Comparison of ENCODE assay signal across 20 cellular contexts in genomic region chr3:46564190-46565112, GRCh38. TPM values are rescaled to one million over a fixed set of nuclear protein-coding genes. Genes with fewer than 3 reads are reported as not detected.
DNase-seq lines count a peak whose midpoint lies in the region; ATAC-seq, FAIRE-seq and TF ChIP-seq lines count a peak whose summit lies in the region.
"Had no signal": no experiment of that assay in that cellular context is flagged by ENCODE, and none has a peak within 500 bp of the region (broad histone marks: within the 10 kb centered on the region; RNA-seq: fewer than 3 reads in every experiment).

No MANE protein-coding gene starts in this region.

- POLR2A ChIA-PET in activated CD8-positive, alpha-beta T cell treated with anti-CD3 and anti-CD28 coated beads for 36 hours (lab: Charles Lee) = interaction anchor here (1.3 kb wide), 1 partner anchor 76 kb away, joined by 3 read pairs; no protein-coding TSS in a partner anchor

- peaks cover 13% of the 10 kb centered on the region for H3K4me1 Mint-ChIP-seq in astrocyte (ENCODE audit: low read depth, unreplicated experiment)
- H3K4me1 Mint-ChIP-seq in activated CD8-positive, alpha-beta T cell treated with anti-CD3 and anti-CD28 coated beads for 36 hours (ENCODE audit: low read depth) = peaks cover 7% of the 10 kb centered on the region

- TF ChIP-seq CTCF in DND-41 (IDR thresholded peaks at IDR 0.05; ENCODE audit: borderline replicate concordance, extremely low read depth, low read length, poor library complexity, severe bottlenecking) = no peak
- TF ChIP-seq CTCF in astrocyte (IDR thresholded peaks at IDR 0.05; ENCODE audit: insufficient read depth, low read depth, low read length) = no peak
- TF ChIP-seq CTCF in gastrocnemius medialis (IDR thresholded peaks at IDR 0.05 in 4 of 5, conservative IDR thresholded peaks at IDR 0.05 in 1 of 5) = no peak
- no peak for TF ChIP-seq CTCF in activated CD8-positive, alpha-beta T cell treated with anti-CD3 and anti-CD28 coated beads for 36 hours (IDR thresholded peaks at IDR 0.05)

- H3K27me3 Mint-ChIP-seq in astrocyte (ENCODE audit: low read depth, unreplicated experiment) = peaks cover 2% of the 10 kb centered on the region
- peaks cover 21% of the 10 kb centered on the region for H3K27me3 Mint-ChIP-seq in activated CD8-positive, alpha-beta T cell treated with anti-CD3 and anti-CD28 coated beads for 36 hours

- H3K9me3 ChIP-seq in DND-41 (ENCODE audit: insufficient read depth, low read length, severe bottlenecking) (peaks cover 4% of the 10 kb centered on the region), astrocyte (ENCODE audit: insufficient read depth, low read depth, low read length) (no peaks in the 10 kb centered on the region), right cardiac atrium (ENCODE audit: control insufficient read depth, low read length) (no peaks in the 10 kb centered on the region), gastrocnemius medialis (no peaks in the 10 kb centered on the region)
- H3K9me3 ChIP-seq: vagina had no signal

- H3K4me3 ChIP-seq in DND-41 (ENCODE audit: low read depth in 1 of 2, low read length in 2 of 2) (no peak overlapping the region), astrocyte (ENCODE audit: insufficient read depth, low read depth, low read length) (no peak overlapping the region), right cardiac atrium (ENCODE audit: low read length) (no peak overlapping the region), gastrocnemius medialis (peak overlapping the region; percentile 68 to 86 (median 76))
- H3K4me3 ChIP-seq: lung had no signal

- peaks cover 11% of the 10 kb centered on the region for H3K9me3 Mint-ChIP-seq in astrocyte (ENCODE audit: unreplicated experiment)
- H3K9me3 Mint-ChIP-seq in activated CD8-positive, alpha-beta T cell treated with anti-CD3 and anti-CD28 coated beads for 36 hours = peaks cover 2% of the 10 kb centered on the region
- H3K9me3 Mint-ChIP-seq: stimulated activated naive CD8-positive, alpha-beta T cell treated with anti-CD3 and anti-CD28 coated beads, Interleukin-15, amount 100 ng/mL, for 72 hours had no signal

- H3K36me3 Mint-ChIP-seq in astrocyte (ENCODE audit: low read depth, unreplicated experiment) = peaks cover 6% of the 10 kb centered on the region
- no peaks in the 10 kb centered on the region for H3K36me3 Mint-ChIP-seq in activated CD8-positive, alpha-beta T cell treated with anti-CD3 and anti-CD28 coated beads for 36 hours (ENCODE audit: low read depth)
- H3K36me3 Mint-ChIP-seq: activated naive CD8-positive, alpha-beta T cell had no signal

- no peak overlapping the region for H2AFZ ChIP-seq in DND-41 (ENCODE audit: low read depth, low read length)
- no peak overlapping the region for H2AFZ ChIP-seq in astrocyte (ENCODE audit: low read depth, low read length)

- H4K20me1 ChIP-seq in DND-41 (ENCODE audit: insufficient read depth, low read length) (no peaks in the 10 kb centered on the region), astrocyte (ENCODE audit: insufficient read depth, low read length) (no peaks in the 10 kb centered on the region)

- H3K79me2 ChIP-seq in DND-41 (ENCODE audit: insufficient read depth, low read length) (no peaks in the 10 kb centered on the region), astrocyte (ENCODE audit: insufficient read depth, low read length) (no peaks in the 10 kb centered on the region)

- WGBS in right cardiac atrium = 71% methylated on average over 6 of the region's 6 CpGs

- in situ Hi-C loops in gastrocnemius medialis (cut with MboI; ENCODE audit: low sequenced_read_pairs in 4 of 4) = loop anchor here in 1 of 4 donors (5.0 kb wide), 1 partner anchor 77 kb away; no protein-coding TSS in a partner anchor

- no peak overlapping the region for H3K4me2 ChIP-seq in DND-41 (ENCODE audit: insufficient read depth, low read length)
- no peak overlapping the region for H3K4me2 ChIP-seq in astrocyte (ENCODE audit: low read length)
- H3K4me2 ChIP-seq: KMS-11 had no signal

- DNase-seq in DND-41 (peak; percentile 2), astrocyte (ENCODE audit: low read depth) (peak; percentile 25), right cardiac atrium (peak in 1 of 3 donors; percentile 44), gastrocnemius medialis (peak; percentile 74 to 79), NCI-H2196 (lab: John Stamatoyannopoulos, UW; ENCODE audit: unreplicated experiment) (no peak), occipital lobe (lab: John Stamatoyannopoulos, UW) (no peak)
- no peak for DNase-seq in activated CD8-positive, alpha-beta T cell treated with anti-CD3 and anti-CD28 coated beads for 36 hours
- DNase-seq: activated CD4-positive, alpha-beta T cell treated with anti-CD3 and anti-CD28 coated beads for 4 hours; NCI-H1436 treated with DMSO at 0.1 percent for 48 hours; NCI-H345; SHP77; stimulated activated naive CD8-positive, alpha-beta T cell treated with anti-CD3 and anti-CD28 coated beads, Interleukin-15, amount 100 ng/mL, for 72 hours had no signal

- no peaks in the 10 kb centered on the region for H3K27me3 ChIP-seq in DND-41 (ENCODE audit: insufficient read depth, low read length, poor library complexity)
- no peaks in the 10 kb centered on the region for H3K27me3 ChIP-seq in astrocyte (ENCODE audit: insufficient read depth, low read length)
- H3K27me3 ChIP-seq in right cardiac atrium (ENCODE audit: control insufficient read depth, insufficient read depth) = no peaks in the 10 kb centered on the region
- no peaks in the 10 kb centered on the region for H3K27me3 ChIP-seq in gastrocnemius medialis
- H3K27me3 ChIP-seq: vagina had no signal

- intact Hi-C loops in right cardiac atrium (cut with DNase I) (no loop called here), gastrocnemius medialis (cut with DNase I; ENCODE audit: low total_unique reads) (loop anchor here (10.0 kb wide), 4 partner anchors 300 to 1010 kb away; partner anchors contain the start of gene MYL3)
- intact Hi-C loops in activated CD8-positive, alpha-beta T cell treated with anti-CD3 and anti-CD28 coated beads for 36 hours (cut with micrococcal nuclease) = no loop called here

- no peak for FAIRE-seq in astrocyte (lab: Jason Lieb, UNC)
- FAIRE-seq: bronchial epithelial cell had no signal

- CTCF ChIA-PET in activated CD8-positive, alpha-beta T cell treated with anti-CD3 and anti-CD28 coated beads for 36 hours (lab: Charles Lee) = interaction anchor here (0.9 to 2.3 kb wide), 4 partner anchors 22 to 76 kb away, joined by 3 to 12 read pairs (median 6); no protein-coding TSS in a partner anchor

- TF ChIP-seq POLR2A in gastrocnemius medialis (IDR thresholded peaks at IDR 0.05) = peak in 1 of 2 donors; percentile 9

- H3K27ac Mint-ChIP-seq in astrocyte (ENCODE audit: unreplicated experiment) = no peak overlapping the region
- no peak overlapping the region for H3K27ac Mint-ChIP-seq in activated CD8-positive, alpha-beta T cell treated with anti-CD3 and anti-CD28 coated beads for 36 hours
- H3K27ac Mint-ChIP-seq: activated naive CD8-positive, alpha-beta T cell had no signal

- no peak for ATAC-seq in DND-41 (ENCODE audit: insufficient read depth, low read depth)
- ATAC-seq in right cardiac atrium = peak; percentile 51 to 70
- peak; percentile 4 to 30 for ATAC-seq in gastrocnemius medialis
- ATAC-seq in GM19324 (IDR thresholded peaks at IDR 0.05; ENCODE audit: low FRiP score, unreplicated experiment) = no peak
- ATAC-seq in activated CD8-positive, alpha-beta T cell treated with anti-CD3 and anti-CD28 coated beads for 36 hours = no peak
- ATAC-seq: stimulated activated naive CD8-positive, alpha-beta T cell treated with anti-CD3 and anti-CD28 coated beads, Interleukin-15, amount 100 ng/mL, for 72 hours had no signal

- H3K9ac ChIP-seq in DND-41 (ENCODE audit: low read depth, low read length) (no peak overlapping the region), astrocyte (ENCODE audit: low read length) (no peak overlapping the region)
- H3K9ac ChIP-seq: KMS-11 had no signal

- H3K27ac ChIP-seq in DND-41 (ENCODE audit: low read length) (no peak overlapping the region), astrocyte (ENCODE audit: low read depth, low read length) (peak overlapping the region; percentile 5), right cardiac atrium (ENCODE audit: low read length) (peak overlapping the region; percentile 81), gastrocnemius medialis (peak overlapping the region; percentile 94 to 99 (median 97))
- H3K27ac ChIP-seq: KMS-11 had no signal

- H3K4me1 ChIP-seq in DND-41 (ENCODE audit: insufficient read depth, low read length) (no peaks in the 10 kb centered on the region), astrocyte (ENCODE audit: insufficient read depth, low read length) (peaks cover 13% of the 10 kb centered on the region), right cardiac atrium (ENCODE audit: control insufficient read depth, insufficient read depth, low read length) (no peaks in the 10 kb centered on the region), gastrocnemius medialis (peaks cover 45 to 47% of the 10 kb centered on the region in 2 donors)

- H3K36me3 ChIP-seq in DND-41 (ENCODE audit: insufficient read depth, low read length) (no peaks in the 10 kb centered on the region), astrocyte (ENCODE audit: insufficient read depth, low read length) (no peaks in the 10 kb centered on the region), gastrocnemius medialis (no peaks in the 10 kb centered on the region)
- H3K36me3 ChIP-seq: vagina had no signal

- no peak overlapping the region for H3K4me3 Mint-ChIP-seq in astrocyte (ENCODE audit: unreplicated experiment)
- H3K4me3 Mint-ChIP-seq in activated CD8-positive, alpha-beta T cell treated with anti-CD3 and anti-CD28 coated beads for 36 hours = no peak overlapping the region

RNA-seq across cellular contexts. Expression of gene LRRC2, which starts 1.7 kb away (rescaled TPM):
- total RNA-seq in astrocyte = 0.32 and 0.36 TPM in 2 replicates
- 10 to 100 TPM in 3 of 4 donors, 1 to 10 TPM in 1; 8.9 to 26.0 (median 15.0) TPM for total RNA-seq in right cardiac atrium
- 9.9 TPM for polyA plus RNA-seq in right cardiac atrium
- total RNA-seq in gastrocnemius medialis = 100 to 1,000 TPM in 1 of 4 donors, 10 to 100 TPM in 3; 72.7 to 103 (median 92.1) TPM
- total RNA-seq in occipital lobe = 7.8 TPM
- total RNA-seq in activated CD8-positive, alpha-beta T cell treated with anti-CD3 and anti-CD28 coated beads for 36 hours = not detected

RNA-seq across cellular contexts. Expression of gene FAM240A, which starts 47.9 kb away (rescaled TPM):
- total RNA-seq in astrocyte = not detected in 2 replicates
- not detected for total RNA-seq in right cardiac atrium
- not detected for polyA plus RNA-seq in right cardiac atrium
- total RNA-seq in gastrocnemius medialis = under 1 TPM in 1 of 4 donors, not detected in 3; 0.18 TPM
- not detected for total RNA-seq in occipital lobe
- not detected for total RNA-seq in activated CD8-positive, alpha-beta T cell treated with anti-CD3 and anti-CD28 coated beads for 36 hours
- total RNA-seq: bronchial epithelial cell, fibroblast of villous mesenchyme, lung, osteocyte, vagina had no signal
- polyA plus RNA-seq: lung had no signal

Comparison
In these comparisons a context has a peak if more than half of its experiments do, and no peak if none do; other contexts are left out.
1. ATAC-seq: peak in right cardiac atrium (2 of 2) and gastrocnemius medialis (2 of 2); none in DND-41 (single experiment), GM19324 (single experiment) and activated CD8-positive, alpha-beta T cell treated with anti-CD3 and anti-CD28 coated beads for 36 hours (single experiment).
2. DNase-seq: peak in DND-41 (single experiment), astrocyte (single experiment) and gastrocnemius medialis (2 of 2); none in NCI-H2196 (single experiment), occipital lobe (single experiment) and activated CD8-positive, alpha-beta T cell treated with anti-CD3 and anti-CD28 coated beads for 36 hours (single experiment).
3. H3K4me3 ChIP-seq: peak in gastrocnemius medialis (4 of 4); none in DND-41 (0 of 2), astrocyte (single experiment) and right cardiac atrium (single experiment).